ENCODE assay signal across 11 cellular contexts in the genomic region with DNA sequence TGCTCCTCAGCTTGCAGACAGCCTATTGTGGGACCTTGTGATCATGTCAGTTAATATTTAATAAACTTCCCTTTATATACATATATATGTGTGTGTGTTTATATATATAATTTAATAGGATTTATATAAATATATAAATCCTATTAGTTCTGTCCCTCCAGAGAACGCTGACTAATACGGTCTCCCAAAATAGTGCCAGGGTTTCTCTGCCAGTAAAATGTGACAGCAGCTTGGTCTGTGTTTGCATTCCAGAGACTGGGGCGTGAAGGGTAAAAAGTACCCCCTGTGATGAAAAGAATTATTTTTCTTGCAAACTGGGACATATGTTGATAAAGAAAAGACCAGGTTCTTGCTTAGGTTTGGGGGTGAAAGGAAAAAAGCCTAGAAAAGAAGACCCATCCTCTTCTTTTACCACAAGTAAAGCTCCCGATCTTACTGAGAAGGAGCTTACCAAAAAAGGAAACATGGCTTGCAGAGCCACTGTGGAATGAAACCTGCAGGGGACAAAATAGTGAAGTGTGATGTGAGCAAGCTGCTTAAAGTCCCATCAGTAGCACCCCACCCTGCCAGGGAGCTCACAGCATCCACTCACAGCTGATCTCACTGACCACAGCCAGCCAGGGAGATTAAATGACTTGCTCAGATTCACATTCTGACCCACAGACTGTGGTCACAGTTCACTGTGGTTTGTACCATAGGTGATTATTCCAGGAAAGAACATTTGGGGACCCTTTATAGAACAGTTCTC.
DNase-seq lines count a peak whose midpoint lies in the region; ATAC-seq and TF ChIP-seq lines count a peak whose summit lies in the region.
"Had no signal": no experiment of that assay in that cellular context is flagged by ENCODE, and none has a peak within 500 bp of the region (broad histone marks: within the 10 kb centered on the region; RNA-seq: fewer than 3 reads in every experiment).

No MANE protein-coding gene starts in this region.

- H3K4me1 Mint-ChIP-seq in glutamatergic neuron (ENCODE audit: low read depth, unreplicated experiment): peaks cover 5% of the 10 kb centered on the region

- H3K4me3 Mint-ChIP-seq in glutamatergic neuron (ENCODE audit: unreplicated experiment): no peak overlapping the region

- WGBS in heart left ventricle, 4 donors: 35 to 39% (median 37%) methylated on average over 4 of the region's 4 CpGs

- peaks cover 0 to 5% (median 0%) of the 10 kb centered on the region in 12 donors for H3K9me3 ChIP-seq in heart left ventricle
- no peaks in the 10 kb centered on the region for H3K9me3 ChIP-seq in tibial artery
- H3K9me3 ChIP-seq in left lung: no peaks in the 10 kb centered on the region

- peak; percentile 48 for DNase-seq in NK-92 treated with Interleukin-12 subunit alpha and Interleukin-12 subunit beta, amount 100 ng/mL, for 24 hours (lab: John Stamatoyannopoulos, UW)
- DNase-seq in NK-92 (lab: John Stamatoyannopoulos, UW; ENCODE audit: unreplicated experiment): no peak
- DNase-seq in LoVo (ENCODE audit: low spot score): peak; percentile 2
- peak in 4 of 5 donors; percentile 26 to 68 (median 42) for DNase-seq in heart left ventricle
- DNase-seq in tibial artery: no peak
- DNase-seq in hypothalamus (lab: John Stamatoyannopoulos, UW): no peak
- DNase-seq in glutamatergic neuron: no peak
- DNase-seq in left lung: no peak
- DNase-seq: activated gamma-delta T cell, NCI-H345 had no signal

- peak; percentile 95 to 97 (median 96) for ATAC-seq in heart left ventricle
- ATAC-seq in left lung: no peak

- no peak for TF ChIP-seq POLR2A in heart left ventricle (IDR thresholded peaks at IDR 0.05)

- H3K27ac ChIP-seq in heart left ventricle (peak overlapping the region; percentile 25 to 87 (median 66)), tibial artery (peak overlapping the region; percentile 16 to 61), left lung (no peak overlapping the region)
- H3K27ac ChIP-seq: 22Rv1 had no signal

- intact Hi-C loops in heart left ventricle (cut with DNase I): no loop called here
- intact Hi-C loops in tibial artery (cut with DNase I; ENCODE audit: low total_unique reads): no loop called here
- intact Hi-C loops in left lung (cut with DNase I): no loop called here

- no peak for TF ChIP-seq CTCF in heart left ventricle (IDR thresholded peaks at IDR 0.05)
- TF ChIP-seq CTCF in tibial artery (IDR thresholded peaks at IDR 0.05): no peak
- TF ChIP-seq CTCF in glutamatergic neuron (IDR thresholded peaks at IDR 0.05; ENCODE audit: partially characterized antibody, unreplicated experiment): no peak
- no peak for TF ChIP-seq CTCF in left lung (IDR thresholded peaks at IDR 0.05)

- peaks cover 5% of the 10 kb centered on the region for H3K36me3 Mint-ChIP-seq in glutamatergic neuron (ENCODE audit: unreplicated experiment)

- no peaks in the 10 kb centered on the region for H3K27me3 Mint-ChIP-seq in glutamatergic neuron (ENCODE audit: unreplicated experiment)

- H3K36me3 ChIP-seq in heart left ventricle: no peaks in the 10 kb centered on the region
- no peaks in the 10 kb centered on the region for H3K36me3 ChIP-seq in tibial artery
- no peaks in the 10 kb centered on the region for H3K36me3 ChIP-seq in left lung

- H3K4me3 ChIP-seq in heart left ventricle (peak overlapping the region in 3 of 12 donors; percentile 10 to 38 (median 28)), tibial artery (peak overlapping the region; percentile 20 to 28), left lung (no peak overlapping the region)

- H3K27me3 ChIP-seq in heart left ventricle: no peaks in the 10 kb centered on the region
- H3K27me3 ChIP-seq in tibial artery: no peaks in the 10 kb centered on the region
- H3K27me3 ChIP-seq in left lung: no peaks in the 10 kb centered on the region

- H3K27ac Mint-ChIP-seq in glutamatergic neuron (ENCODE audit: unreplicated experiment): no peak overlapping the region

- peaks cover 0 to 8% (median 1%) of the 10 kb centered on the region in 12 donors for H3K4me1 ChIP-seq in heart left ventricle
- H3K4me1 ChIP-seq in tibial artery: peaks cover 0 to 14% (median 2%) of the 10 kb centered on the region in 4 donors
- no peaks in the 10 kb centered on the region for H3K4me1 ChIP-seq in left lung

- H3K9me3 Mint-ChIP-seq in glutamatergic neuron (ENCODE audit: unreplicated experiment): no peaks in the 10 kb centered on the region

Comparison
In these comparisons a context has a peak if more than half of its experiments do, and no peak if none do; other contexts are left out.
1. DNase-seq: peak in NK-92 treated with Interleukin-12 subunit alpha and Interleukin-12 subunit beta, amount 100 ng/mL, for 24 hours (single experiment), LoVo (single experiment) and heart left ventricle (4 of 5); none in NK-92 (single experiment), tibial artery (0 of 2), hypothalamus (0 of 51), glutamatergic neuron (single experiment) and left lung (0 of 2).
2. H3K27ac ChIP-seq: peak in heart left ventricle (12 of 12) and tibial artery (2 of 2); none in left lung (0 of 2).
3. H3K4me3 ChIP-seq: peak in tibial artery (2 of 2); none in left lung (0 of 2).